18 cellular contexts compared by ENCODE assay signal in genomic region chr5:138552700-138553099, GRCh38. TPM values are rescaled to one million over a fixed set of nuclear protein-coding genes. Genes with fewer than 3 reads are reported as not detected.
A peak's percentile ranks its signal among the peaks of the same experiment; 100 is the strongest.
DNase-seq lines count a peak whose midpoint lies in the region; ATAC-seq, FAIRE-seq and TF ChIP-seq lines count a peak whose summit lies in the region.
"Had no signal": no experiment of that assay in that cellular context is flagged by ENCODE, and none has a peak within 500 bp of the region (broad histone marks: within the 10 kb centered on the region; RNA-seq: fewer than 3 reads in every experiment).

No MANE protein-coding gene starts in this region.

- no peak overlapping the region for H3K9ac ChIP-seq in HepG2 (ENCODE audit: insufficient read depth, low read depth, low read length)

- ATAC-seq in activated T-cell treated with anti-CD3 and anti-CD28 coated beads, Interleukin-2, amount 50 U/mL, for 4 hours, result no peak
- ATAC-seq in HepG2, result no peak; the same call in 2 of the 3 replicates
- no peak for ATAC-seq in stimulated activated memory B cell treated with anti-CD40 and anti-IgM and Interleukin-4, amounts not matched to agents 10 μg/mL and 1 μg/mL and 100 μg/mL, for 72 hours

- no peak for FAIRE-seq in HepG2 (lab: Jason Lieb, UNC)

- no peaks in the 10 kb centered on the region for H3K27me3 ChIP-seq in CD8-positive, alpha-beta memory T cell (ENCODE audit: insufficient read depth, low read length, poor library complexity, severe bottlenecking)
- H3K27me3 ChIP-seq in HepG2 (ENCODE audit: control insufficient read depth in 1 of 2, insufficient read depth in 2 of 2, low read length in 2 of 2), result no peaks in the 10 kb centered on the region
- no peaks in the 10 kb centered on the region for H3K27me3 ChIP-seq in prostate gland (replicated peaks; ENCODE audit: insufficient read depth)
- H3K27me3 ChIP-seq: MG63, SJSA1 had no signal

- no peak for TF ChIP-seq RAD21 in HepG2 (CRISPR knock-in tag; IDR thresholded peaks at IDR 0.05)

- peaks cover 7% of the 10 kb centered on the region for H3K4me1 ChIP-seq in CD8-positive, alpha-beta memory T cell (ENCODE audit: insufficient read depth, low read length)
- H3K4me1 ChIP-seq in HepG2 (ENCODE audit: insufficient read depth, low read length), result peaks cover 7% of the 10 kb centered on the region
- H3K4me1 ChIP-seq in prostate gland (replicated peaks), result peaks cover 2% of the 10 kb centered on the region
- H3K4me1 ChIP-seq: SJSA1 had no signal

- peaks cover 23% of the 10 kb centered on the region for H3K4me1 Mint-ChIP-seq in activated T-cell treated with anti-CD3 and anti-CD28 coated beads, Interleukin-2, amount 50 U/mL, for 24 hours (ENCODE audit: low read depth)
- peaks cover 16% of the 10 kb centered on the region for H3K4me1 Mint-ChIP-seq in activated T-cell treated with anti-CD3 and anti-CD28 coated beads, Interleukin-2, amount 50 U/mL, for 4 hours (ENCODE audit: low read depth)
- H3K4me1 Mint-ChIP-seq in CD8-positive, alpha-beta memory T cell, result peaks cover 19 to 40% (median 36%) of the 10 kb centered on the region in 3 donors
- H3K4me1 Mint-ChIP-seq in HFFc6 (ENCODE audit: low read depth), result peaks cover 11% of the 10 kb centered on the region
- peaks cover 11% of the 10 kb centered on the region for H3K4me1 Mint-ChIP-seq in stimulated activated memory B cell treated with anti-CD40 and anti-IgM and Interleukin-4, amounts not matched to agents 10 μg/mL and 1 μg/mL and 100 μg/mL, for 72 hours

- no peaks in the 10 kb centered on the region; the same call in none of the 2 replicates for H4K20me1 ChIP-seq in HepG2 (ENCODE audit: insufficient read depth, low read length)

- POLR2A ChIA-PET in CD8-positive, alpha-beta memory T cell (lab: Charles Lee), result interaction anchor here (0.8 to 1.8 kb wide), 2 partner anchors 9 to 14 kb away, joined by 4 to 9 read pairs; partner anchors contain the start of gene ETF1
- POLR2A ChIA-PET in HepG2 (lab: Yijun Ruan, JAX), result interaction anchor here (0.8 to 4.4 kb wide), 8 partner anchors 9 to 23 kb away, joined by 3 to 27 read pairs (median 4); partner anchors contain the start of genes ETF1 and HSPA9

- in situ Hi-C loops in HepG2 (cut with HindIII; ENCODE audit: extremely low pct_ligation_motif_present, low pct_unique_long_range_greater_than_20kb), result no loop called here

- no peak overlapping the region for H3K4me3 ChIP-seq in CD8-positive, alpha-beta memory T cell (ENCODE audit: low read length)
- no peak overlapping the region for H3K4me3 ChIP-seq in HepG2 (replicated peaks in 1 of 3; ENCODE audit: insufficient read depth in 1 of 3, low read depth in 2 of 3, low read length in 3 of 3)
- no peak overlapping the region for H3K4me3 ChIP-seq in prostate gland
- H3K4me3 ChIP-seq: MG63, SJSA1 had no signal

- H3K9me3 Mint-ChIP-seq in activated T-cell treated with anti-CD3 and anti-CD28 coated beads, Interleukin-2, amount 50 U/mL, for 24 hours, result no peaks in the 10 kb centered on the region
- H3K9me3 Mint-ChIP-seq in activated T-cell treated with anti-CD3 and anti-CD28 coated beads, Interleukin-2, amount 50 U/mL, for 4 hours, result no peaks in the 10 kb centered on the region
- H3K9me3 Mint-ChIP-seq in CD8-positive, alpha-beta memory T cell, result no peaks in the 10 kb centered on the region
- H3K9me3 Mint-ChIP-seq in HFFc6, result no peaks in the 10 kb centered on the region
- no peaks in the 10 kb centered on the region for H3K9me3 Mint-ChIP-seq in stimulated activated memory B cell treated with anti-CD40 and anti-IgM and Interleukin-4, amounts not matched to agents 10 μg/mL and 1 μg/mL and 100 μg/mL, for 72 hours

- H3K27ac Mint-ChIP-seq in activated T-cell treated with anti-CD3 and anti-CD28 coated beads, Interleukin-2, amount 50 U/mL, for 24 hours, result peak overlapping the region; percentile 63
- H3K27ac Mint-ChIP-seq in CD8-positive, alpha-beta memory T cell, result peak overlapping the region in 7 of 8 donors; percentile 23 to 85 (median 42)
- 0 out of 2 replicates have a peak overlapping the region, but pooled peaks have one; percentile 13 for H3K27ac Mint-ChIP-seq in HFFc6
- no peak overlapping the region for H3K27ac Mint-ChIP-seq in stimulated activated memory B cell treated with anti-CD40 and anti-IgM and Interleukin-4, amounts not matched to agents 10 μg/mL and 1 μg/mL and 100 μg/mL, for 72 hours

- no peak overlapping the region for H2AFZ ChIP-seq in HepG2 (ENCODE audit: low read length)

- H3K36me3 Mint-ChIP-seq in activated T-cell treated with anti-CD3 and anti-CD28 coated beads, Interleukin-2, amount 50 U/mL, for 24 hours (ENCODE audit: low read depth), result peaks cover 87% of the 10 kb centered on the region
- H3K36me3 Mint-ChIP-seq in activated T-cell treated with anti-CD3 and anti-CD28 coated beads, Interleukin-2, amount 50 U/mL, for 4 hours (ENCODE audit: insufficient read depth), result peaks cover 42% of the 10 kb centered on the region
- peaks cover 5 to 59% (median 11%) of the 10 kb centered on the region in 3 donors for H3K36me3 Mint-ChIP-seq in CD8-positive, alpha-beta memory T cell
- peaks cover 25% of the 10 kb centered on the region for H3K36me3 Mint-ChIP-seq in HFFc6 (ENCODE audit: low read depth)
- peaks cover 53% of the 10 kb centered on the region for H3K36me3 Mint-ChIP-seq in stimulated activated memory B cell treated with anti-CD40 and anti-IgM and Interleukin-4, amounts not matched to agents 10 μg/mL and 1 μg/mL and 100 μg/mL, for 72 hours

- H3K9me3 ChIP-seq in CD8-positive, alpha-beta memory T cell (ENCODE audit: low read length), result no peaks in the 10 kb centered on the region
- H3K9me3 ChIP-seq in HepG2 (ENCODE audit: low read length), result no peaks in the 10 kb centered on the region
- no peaks in the 10 kb centered on the region for H3K9me3 ChIP-seq in prostate gland
- H3K9me3 ChIP-seq: MG63, SJSA1 had no signal

- TF ChIP-seq POLR2A in HepG2 (IDR thresholded peaks at IDR 0.05; ENCODE audit: insufficient read depth in 1 of 2, low read depth in 2 of 2, low read length in 2 of 2) (peak in 1 of 2 experiments; percentile 45; a peak in 1 of 4 replicates), prostate gland (IDR thresholded peaks at IDR 0.05) (no peak)

- 92% methylated on average over 4 of the region's 4 CpGs for WGBS in HepG2 (ENCODE audit: low lambda C conversion rate)
- WGBS in prostate gland, result 94% methylated on average over 4 of the region's 4 CpGs

- H3K4me3 Mint-ChIP-seq in activated T-cell treated with anti-CD3 and anti-CD28 coated beads, Interleukin-2, amount 50 U/mL, for 24 hours, result no peak overlapping the region
- no peak overlapping the region for H3K4me3 Mint-ChIP-seq in activated T-cell treated with anti-CD3 and anti-CD28 coated beads, Interleukin-2, amount 50 U/mL, for 4 hours
- peak overlapping the region in 1 of 7 donors; percentile 40 for H3K4me3 Mint-ChIP-seq in CD8-positive, alpha-beta memory T cell
- H3K4me3 Mint-ChIP-seq in HFFc6, result no peak overlapping the region
- no peak overlapping the region for H3K4me3 Mint-ChIP-seq in stimulated activated memory B cell treated with anti-CD40 and anti-IgM and Interleukin-4, amounts not matched to agents 10 μg/mL and 1 μg/mL and 100 μg/mL, for 72 hours

- BruUV-seq in HepG2 (replicated peaks; lab: Mats Ljungman, UMichigan), result no TSS peak

- no peak overlapping the region for H3K27ac ChIP-seq in CD8-positive, alpha-beta memory T cell (ENCODE audit: low read depth, low read length)
- H3K27ac ChIP-seq in HepG2 (ENCODE audit: extremely low read length, insufficient read depth, low read length) (no peak overlapping the region), prostate gland (no peak overlapping the region)
- H3K27ac ChIP-seq: C4-2B, SJSA1 had no signal

- no peaks in the 10 kb centered on the region for H3K27me3 Mint-ChIP-seq in activated T-cell treated with anti-CD3 and anti-CD28 coated beads, Interleukin-2, amount 50 U/mL, for 24 hours
- no peaks in the 10 kb centered on the region for H3K27me3 Mint-ChIP-seq in activated T-cell treated with anti-CD3 and anti-CD28 coated beads, Interleukin-2, amount 50 U/mL, for 4 hours (ENCODE audit: low read depth)
- H3K27me3 Mint-ChIP-seq in CD8-positive, alpha-beta memory T cell, result no peaks in the 10 kb centered on the region
- H3K27me3 Mint-ChIP-seq in HFFc6 (ENCODE audit: insufficient read depth), result no peaks in the 10 kb centered on the region
- no peaks in the 10 kb centered on the region for H3K27me3 Mint-ChIP-seq in stimulated activated memory B cell treated with anti-CD40 and anti-IgM and Interleukin-4, amounts not matched to agents 10 μg/mL and 1 μg/mL and 100 μg/mL, for 72 hours

- peaks cover 9% of the 10 kb centered on the region for H3K79me2 ChIP-seq in HepG2 (ENCODE audit: insufficient read depth, low read length)

- intact Hi-C loops in HepG2 (cut with micrococcal nuclease; ENCODE audit: unreplicated experiment) (no loop called here), prostate gland (cut with DNase I) (no loop called here)

- peaks cover 18% of the 10 kb centered on the region for H3K36me3 ChIP-seq in CD8-positive, alpha-beta memory T cell (ENCODE audit: insufficient read depth, low read length)
- H3K36me3 ChIP-seq in HepG2 (replicated peaks in 1 of 2; ENCODE audit: control insufficient read depth in 1 of 2, insufficient read depth in 2 of 2, low read length in 2 of 2) (peaks cover 15 to 35% of the 10 kb centered on the region in 2 experiments), prostate gland (peaks cover 7 to 11% of the 10 kb centered on the region in 2 donors)

- TF ChIP-seq EP300 in HepG2 (IDR thresholded peaks at IDR 0.05; ENCODE audit: low read depth in 2 of 2, low read length in 2 of 2) (no peak), HepG2 (CRISPR knock-in tag; IDR thresholded peaks at IDR 0.05; ENCODE audit: borderline replicate concordance) (no peak)

- TF ChIP-seq CTCF in HFFc6 (IDR thresholded peaks at IDR 0.05), result no peak
- TF ChIP-seq CTCF in HepG2 (CRISPR knock-in tag; IDR thresholded peaks at IDR 0.05), result no peak
- no peak for TF ChIP-seq CTCF in prostate gland (IDR thresholded peaks at IDR 0.05)

- no peak overlapping the region for H3K4me2 ChIP-seq in HepG2 (ENCODE audit: low read depth, low read length)

- CTCF ChIA-PET in CD8-positive, alpha-beta memory T cell (lab: Charles Lee), result interaction anchor here (1.1 to 1.2 kb wide), 3 partner anchors 9 to 27 kb away, joined by 3 to 4 read pairs (median 4); partner anchors contain the start of genes ETF1 and HSPA9
- CTCF ChIA-PET in HepG2 (lab: Yijun Ruan, JAX; ENCODE audit: low intra/inter-chr PET ratio, low total read pairs), result no interaction called here

- no peak for DNase-seq in activated T-cell treated with anti-CD3 and anti-CD28 coated beads, Interleukin-2, amount 50 U/mL, for 24 hours
- no peak for DNase-seq in activated T-cell treated with anti-CD3 and anti-CD28 coated beads, Interleukin-2, amount 50 U/mL, for 4 hours
- no peak for DNase-seq in CD8-positive, alpha-beta memory T cell
- no peak for DNase-seq in HFFc6
- DNase-seq in HepG2 (ENCODE audit: low spot score), result no peak
- DNase-seq in 8988T, result no peak
- no peak for DNase-seq in prostate gland (ENCODE audit: low spot score)
- DNase-seq: Karpas-422; MG63; NCI-H1092 treated with DMSO at 0.1 percent for 48 hours; NCI-H1694 treated with DMSO at 0.1 percent for 48 hours; NCI-H2107; NCI-H226; NCI-H526 treated with DMSO at 0.1 percent for 48 hours; NK-92 treated with Interleukin-12 subunit alpha and Interleukin-12 subunit beta, amount 100 ng/mL, for 24 hours had no signal

RNA-seq across cellular contexts. Expression of gene ETF1, which starts 9.7 kb away (rescaled TPM):
- 100 to 1,000 TPM; 261 to 279 (median 270) TPM for total RNA-seq in activated T-cell treated with anti-CD3 and anti-CD28 coated beads, Interleukin-2, amount 50 U/mL, for 4 hours
- 100 to 1,000 TPM; 239 to 246 TPM for total RNA-seq in CD8-positive, alpha-beta memory T cell
- polyA plus RNA-seq in CD8-positive, alpha-beta memory T cell, result 29.4 TPM
- 100 to 1,000 TPM; 133 to 153 (median 148) TPM for total RNA-seq in HFFc6 (2021; fragmentation: NEBNext Ultra II Directional; extraction: Animal tissue kit (Norgen Biotek cat#: 25700))
- 184 and 270 TPM in 2 replicates for total RNA-seq in HepG2 (2016; rRNA removed; fragmentation: Illumina TruSeq; extraction: Trizol)
- total RNA-seq in HepG2 (2016; cell fraction: cytosol; rRNA removed; fragmentation: Illumina TruSeq; extraction: Trizol; ENCODE audit: low read depth), result 51.8 and 53.7 TPM in 2 replicates
- 190 and 264 TPM in 2 replicates for total RNA-seq in HepG2 (2016; cell fraction: insoluble cytoplasmic fraction; rRNA removed; fragmentation: Illumina TruSeq; extraction: Trizol)
- total RNA-seq in HepG2 (2016; cell fraction: membrane; rRNA removed; fragmentation: Illumina TruSeq; extraction: Trizol), result 150 and 153 TPM in 2 replicates
- total RNA-seq in HepG2 (2016; cell fraction: nucleus; rRNA removed; fragmentation: Illumina TruSeq; extraction: Trizol), result 90.0 and 98.4 TPM in 2 replicates
- 45.3 and 52.1 TPM in 2 replicates for polyA plus RNA-seq in HepG2 (2011; rRNA removed)
- 30.2 and 38.0 TPM in 2 replicates for polyA plus RNA-seq in HepG2 (2011; cell fraction: cytosol; rRNA removed)
- polyA plus RNA-seq in HepG2 (2011; cell fraction: nucleus; rRNA removed), result 22.1 and 27.0 TPM in 2 replicates
- 73.5 and 77.9 TPM in 2 replicates for polyA plus RNA-seq in HepG2 (2012)
- polyA plus RNA-seq in HepG2 (2016; cell fraction: cytosol; fragmentation: Illumina TruSeq; extraction: Trizol; ENCODE audit: low read depth), result 58.4 and 64.0 TPM in 2 replicates
- 240 and 256 TPM in 2 replicates for polyA plus RNA-seq in HepG2 (2016; cell fraction: insoluble cytoplasmic fraction; fragmentation: Illumina TruSeq; extraction: Trizol; ENCODE audit: low read depth)
- 110 and 111 TPM in 2 replicates for polyA plus RNA-seq in HepG2 (2016; cell fraction: membrane; fragmentation: Illumina TruSeq; extraction: Trizol; ENCODE audit: low read depth)
- polyA plus RNA-seq in HepG2 (2016; cell fraction: nucleus; fragmentation: Illumina TruSeq; extraction: Trizol; ENCODE audit: insufficient read depth, low read depth), result 129 and 137 TPM in 2 replicates
- 28.2 and 68.1 TPM in 2 replicates for polyA minus RNA-seq in HepG2 (2011; rRNA and poly(A)+ RNA removed; ENCODE audit: low replicate concordance)
- polyA minus RNA-seq in HepG2 (2011; cell fraction: cytosol; rRNA and poly(A)+ RNA removed), result 50.5 and 61.1 TPM in 2 replicates
- 51.4 and 66.6 TPM in 2 replicates for polyA minus RNA-seq in HepG2 (2011; cell fraction: nucleus; rRNA and poly(A)+ RNA removed)
- total RNA-seq in prostate gland, result 10 to 100 TPM; 58.0 to 64.1 TPM

RNA-seq across cellular contexts. Expression of gene HSPA9, which starts 22.5 kb away (rescaled TPM):
- 100 to 1,000 TPM; 701 to 707 (median 707) TPM for total RNA-seq in activated T-cell treated with anti-CD3 and anti-CD28 coated beads, Interleukin-2, amount 50 U/mL, for 4 hours
- 100 to 1,000 TPM; 468 to 498 TPM for total RNA-seq in CD8-positive, alpha-beta memory T cell
- polyA plus RNA-seq in CD8-positive, alpha-beta memory T cell, result 171 TPM
- total RNA-seq in HFFc6 (2021; fragmentation: NEBNext Ultra II Directional; extraction: Animal tissue kit (Norgen Biotek cat#: 25700)), result 100 to 1,000 TPM; 193 to 236 (median 210) TPM
- total RNA-seq in HepG2 (2016; rRNA removed; fragmentation: Illumina TruSeq; extraction: Trizol), result 478 and 735 TPM in 2 replicates
- 60.7 and 67.1 TPM in 2 replicates for total RNA-seq in HepG2 (2016; cell fraction: cytosol; rRNA removed; fragmentation: Illumina TruSeq; extraction: Trizol; ENCODE audit: low read depth)
- 492 and 742 TPM in 2 replicates for total RNA-seq in HepG2 (2016; cell fraction: insoluble cytoplasmic fraction; rRNA removed; fragmentation: Illumina TruSeq; extraction: Trizol)
- 128 and 136 TPM in 2 replicates for total RNA-seq in HepG2 (2016; cell fraction: membrane; rRNA removed; fragmentation: Illumina TruSeq; extraction: Trizol)
- total RNA-seq in HepG2 (2016; cell fraction: nucleus; rRNA removed; fragmentation: Illumina TruSeq; extraction: Trizol), result 233 and 239 TPM in 2 replicates
- polyA plus RNA-seq in HepG2 (2011; rRNA removed), result 165 and 187 TPM in 2 replicates
- 153 and 171 TPM in 2 replicates for polyA plus RNA-seq in HepG2 (2011; cell fraction: cytosol; rRNA removed)
- polyA plus RNA-seq in HepG2 (2011; cell fraction: nucleus; rRNA removed), result 105 and 119 TPM in 2 replicates
- 281 and 405 TPM in 2 replicates for polyA plus RNA-seq in HepG2 (2012)
- 26.8 and 33.1 TPM in 2 replicates for polyA plus RNA-seq in HepG2 (2016; cell fraction: cytosol; fragmentation: Illumina TruSeq; extraction: Trizol; ENCODE audit: low read depth)
- 585 and 612 TPM in 2 replicates for polyA plus RNA-seq in HepG2 (2016; cell fraction: insoluble cytoplasmic fraction; fragmentation: Illumina TruSeq; extraction: Trizol; ENCODE audit: low read depth)
- polyA plus RNA-seq in HepG2 (2016; cell fraction: membrane; fragmentation: Illumina TruSeq; extraction: Trizol; ENCODE audit: low read depth), result 74.1 and 78.6 TPM in 2 replicates
- 287 and 304 TPM in 2 replicates for polyA plus RNA-seq in HepG2 (2016; cell fraction: nucleus; fragmentation: Illumina TruSeq; extraction: Trizol; ENCODE audit: insufficient read depth, low read depth)
- 402 and 449 TPM in 2 replicates for polyA minus RNA-seq in HepG2 (2011; rRNA and poly(A)+ RNA removed; ENCODE audit: low replicate concordance)
- 171 and 204 TPM in 2 replicates for polyA minus RNA-seq in HepG2 (2011; cell fraction: cytosol; rRNA and poly(A)+ RNA removed)
- 196 and 222 TPM in 2 replicates for polyA minus RNA-seq in HepG2 (2011; cell fraction: nucleus; rRNA and poly(A)+ RNA removed)
- 100 to 1,000 TPM; 273 to 331 TPM for total RNA-seq in prostate gland
